Comparison of ENCODE assay signal across 1 cellular context in the genomic region with DNA sequence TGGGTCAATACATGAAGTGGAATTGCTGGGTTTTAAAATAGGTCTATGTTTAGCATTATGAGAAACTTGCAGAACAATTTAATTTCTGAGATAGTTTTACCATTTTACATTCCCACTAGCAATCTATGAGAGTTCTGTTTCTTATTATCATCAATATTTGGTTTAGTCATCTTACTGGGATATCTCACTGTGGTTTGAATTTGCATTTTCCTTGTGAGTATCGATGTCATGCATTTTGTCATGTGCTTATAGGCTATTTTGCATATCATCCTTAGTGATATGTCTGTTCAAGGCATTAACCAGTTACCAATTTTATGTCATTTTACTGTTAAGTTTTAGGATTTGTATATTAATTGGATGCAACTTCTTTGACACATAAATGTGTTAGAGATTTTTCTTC.
TF ChIP-seq lines count a peak whose summit lies in the region.

No MANE protein-coding gene starts in this region.

TF ChIP-seq in A549, 52 proteins besides CTCF, POLR2A, EP300 and RAD21 (continued from another document):
- TF ChIP-seq, protein P1, sequence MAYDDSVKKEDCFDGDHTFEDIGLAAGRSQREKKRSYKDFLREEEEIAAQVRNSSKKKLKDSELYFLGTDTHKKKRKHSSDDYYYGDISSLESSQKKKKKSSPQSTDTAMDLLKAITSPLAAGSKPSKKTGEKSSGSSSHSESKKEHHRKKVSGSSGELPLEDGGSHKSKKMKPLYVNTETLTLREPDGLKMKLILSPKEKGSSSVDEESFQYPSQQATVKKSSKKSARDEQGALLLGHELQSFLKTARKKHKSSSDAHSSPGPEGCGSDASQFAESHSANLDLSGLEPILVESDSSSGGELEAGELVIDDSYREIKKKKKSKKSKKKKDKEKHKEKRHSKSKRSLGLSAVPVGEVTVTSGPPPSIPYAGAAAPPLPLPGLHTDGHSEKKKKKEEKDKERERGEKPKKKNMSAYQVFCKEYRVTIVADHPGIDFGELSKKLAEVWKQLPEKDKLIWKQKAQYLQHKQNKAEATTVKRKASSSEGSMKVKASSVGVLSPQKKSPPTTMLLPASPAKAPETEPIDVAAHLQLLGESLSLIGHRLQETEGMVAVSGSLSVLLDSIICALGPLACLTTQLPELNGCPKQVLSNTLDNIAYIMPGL (CRISPR knock-in tag; IDR thresholded peaks at IDR 0.05; ENCODE audit: borderline replicate concordance): no peak
- TF ChIP-seq ZSCAN20 (CRISPR knock-in tag; IDR thresholded peaks at IDR 0.05) (no peak), GATA3 (IDR thresholded peaks at IDR 0.05; ENCODE audit: borderline replicate concordance) (no peak)
- TF ChIP-seq, protein P2, sequence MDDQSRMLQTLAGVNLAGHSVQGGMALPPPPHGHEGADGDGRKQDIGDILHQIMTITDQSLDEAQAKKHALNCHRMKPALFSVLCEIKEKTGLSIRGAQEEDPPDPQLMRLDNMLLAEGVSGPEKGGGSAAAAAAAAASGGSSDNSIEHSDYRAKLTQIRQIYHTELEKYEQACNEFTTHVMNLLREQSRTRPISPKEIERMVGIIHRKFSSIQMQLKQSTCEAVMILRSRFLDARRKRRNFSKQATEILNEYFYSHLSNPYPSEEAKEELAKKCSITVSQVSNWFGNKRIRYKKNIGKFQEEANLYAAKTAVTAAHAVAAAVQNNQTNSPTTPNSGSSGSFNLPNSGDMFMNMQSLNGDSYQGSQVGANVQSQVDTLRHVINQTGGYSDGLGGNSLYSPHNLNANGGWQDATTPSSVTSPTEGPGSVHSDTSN (IDR thresholded peaks at IDR 0.05): no peak
